In genomic region chr17:4534928-4535666, GRCh38 we compare ENCODE assay signal across 3 cellular contexts.
TF ChIP-seq lines count a peak whose summit lies in the region.

No MANE protein-coding gene starts in this region.

TF ChIP-seq in A549, 52 proteins besides CTCF, POLR2A, EP300 and RAD21:
- no peak for TF ChIP-seq HDAC2 (IDR thresholded peaks at IDR 0.05)
- TF ChIP-seq HOXB5 (CRISPR knock-in tag; IDR thresholded peaks at IDR 0.05) = peak; percentile 31; the same call in 1 of the 2 replicates
- 0 out of 2 replicates have a peak, but pooled peaks have one; percentile 6 for TF ChIP-seq MAX (IDR thresholded peaks at IDR 0.05)
- peak; percentile 32 for TF ChIP-seq PBX3 (IDR thresholded peaks at IDR 0.05)
- no peak for TF ChIP-seq ZFP36 (IDR thresholded peaks at IDR 0.05; ENCODE audit: borderline replicate concordance, partially characterized antibody)
- no peak for TF ChIP-seq SMC3 (IDR thresholded peaks at IDR 0.05)

TF ChIP-seq in HEK293, 187 proteins besides CTCF, POLR2A, EP300 and RAD21:
- TF ChIP-seq GLIS2 (tag by site-specific recombination; IDR thresholded peaks at IDR 0.05) (peak; percentile 7), ZNF350 (tag by site-specific recombination; IDR thresholded peaks at IDR 0.05) (no peak)

TF ChIP-seq in endothelial cell of umbilical vein, 7 proteins besides CTCF, POLR2A, EP300 and RAD21:
- TF ChIP-seq MYC (IDR thresholded peaks at IDR 0.05; ENCODE audit: low read depth, low read length) (no peak), JUN (IDR thresholded peaks at IDR 0.05; ENCODE audit: borderline replicate concordance, insufficient read depth, insufficient read length, low read depth) (no peak), MAX (IDR thresholded peaks at IDR 0.05; ENCODE audit: insufficient read depth, insufficient read length) (no peak), GATA2 (IDR thresholded peaks at IDR 0.05; ENCODE audit: insufficient read depth, insufficient read length, low read depth, low read length) (no peak), POLR2AphosphoS5 (IDR thresholded peaks at IDR 0.05; ENCODE audit: insufficient read depth, low read depth, low read length) (no peak), FOS (IDR thresholded peaks at IDR 0.05; ENCODE audit: borderline replicate concordance, insufficient read depth, low read length) (no peak), EZH2 (IDR thresholded peaks at IDR 0.05; ENCODE audit: borderline replicate concordance, low read depth, low read length, severe bottlenecking) (no peak)
